ENCODE assay signal across 8 cellular contexts in the genomic region with DNA sequence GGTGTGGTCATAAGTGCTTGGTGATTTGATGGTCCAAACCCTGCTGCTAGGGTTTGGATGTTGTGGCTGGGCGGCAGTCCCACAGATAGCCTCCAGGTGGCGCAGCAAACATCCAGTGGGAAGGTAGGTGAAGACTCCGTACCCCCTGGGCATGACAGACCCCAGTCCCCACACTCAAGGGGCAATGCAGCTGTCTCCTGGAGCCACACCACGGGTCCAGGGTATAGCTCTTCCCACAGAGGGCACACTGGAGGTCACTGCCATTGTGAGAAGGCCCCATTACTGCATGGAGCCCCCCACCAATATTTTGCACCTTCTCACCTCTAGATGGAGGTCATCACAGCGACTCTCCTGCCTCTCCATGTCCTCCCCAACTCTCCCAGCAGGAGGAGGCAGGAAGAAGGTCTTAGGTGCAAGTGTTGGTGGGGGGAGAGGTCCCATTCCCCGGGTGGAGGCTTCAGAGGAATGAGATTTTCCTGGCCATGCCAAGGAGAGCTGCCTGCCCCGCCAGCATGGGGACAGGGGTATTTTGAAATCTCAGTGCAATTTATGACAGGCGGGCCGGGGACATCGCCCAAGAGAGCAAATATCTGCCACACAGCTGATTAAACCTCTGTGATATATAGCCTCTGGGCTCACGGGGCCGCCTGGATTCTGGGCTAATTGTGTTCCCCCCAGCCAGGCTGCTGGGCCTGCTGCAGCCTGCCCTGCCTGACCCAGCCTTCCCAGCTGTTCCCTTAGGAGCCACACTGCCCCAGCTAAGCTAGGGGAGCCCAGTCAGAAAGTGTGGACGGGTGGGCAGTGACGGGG. TPM values are rescaled to one million over a fixed set of nuclear protein-coding genes. Genes with fewer than 3 reads are reported as not detected.
DNase-seq lines count a peak whose midpoint lies in the region; ATAC-seq lines count a peak whose summit lies in the region.

No MANE protein-coding gene starts in this region.

- no peak for ATAC-seq in GM18873 (IDR thresholded peaks at IDR 0.05; ENCODE audit: low FRiP score, unreplicated experiment)
- no peak for ATAC-seq in GM19463 (IDR thresholded peaks at IDR 0.05; ENCODE audit: unreplicated experiment)

- no peak overlapping the region for H3K4me3 ChIP-seq in Jurkat, Clone E6-1 (ENCODE audit: low read length)

- peak; percentile 89 for DNase-seq in D341Med (ENCODE audit: low spot score)
- peak; percentile 56 for DNase-seq in Jurkat, Clone E6-1 (ENCODE audit: low read depth, low spot score)
- peak; percentile 24 for DNase-seq in T-helper 22 cell (ENCODE audit: low read depth)
- peak; percentile 59 for DNase-seq in astrocyte of the hippocampus (ENCODE audit: low read depth, low spot score)
- DNase-seq in inferior parietal cortex (ENCODE audit: extremely low spot score) = peak; percentile 64
- DNase-seq in stimulated activated CD4-positive, alpha-beta T cell treated with anti-CD3 and anti-CD28 coated beads, Interleukin-1b, Interleukin-23, amount 100 ng/mL, for 24 hours (ENCODE audit: low read depth in 4 of 4, low spot score in 1 of 4) = peak; percentile 50 to 62 (median 52)

RNA-seq across cellular contexts. Expression of gene C17orf113, which starts 17.2 kb away (rescaled TPM):
- polyA plus RNA-seq in Jurkat, Clone E6-1 (2012; ENCODE audit: insufficient read depth, insufficient read length) = 0.23 TPM

RNA-seq across cellular contexts. Expression of gene ZNF385C, which starts 30.7 kb away (rescaled TPM):
- 1.3 TPM for polyA plus RNA-seq in Jurkat, Clone E6-1 (2012; ENCODE audit: insufficient read depth, insufficient read length)

RNA-seq across cellular contexts. Expression of gene DHX58, which starts 44.9 kb away (rescaled TPM):
- polyA plus RNA-seq in Jurkat, Clone E6-1 (2012; ENCODE audit: insufficient read depth, insufficient read length) = 21.1 TPM

RNA-seq across cellular contexts. Expression of gene NKIRAS2, which starts 47.7 kb away (rescaled TPM):
- 55.4 TPM for polyA plus RNA-seq in Jurkat, Clone E6-1 (2012; ENCODE audit: insufficient read depth, insufficient read length)

RNA-seq across cellular contexts. Expression of gene DNAJC7, which starts 50.3 kb away (rescaled TPM):
- polyA plus RNA-seq in Jurkat, Clone E6-1 (2012; ENCODE audit: insufficient read depth, insufficient read length) = 162 TPM

Comparison
In these comparisons a context has a peak if more than half of its experiments do, and no peak if none do; other contexts are left out.
1. DNase-seq: peak in every context shown above with its lines; median percentile 89 in D341Med; 64 in inferior parietal cortex; 59 in astrocyte of the hippocampus; 56 in Jurkat, Clone E6-1; 52 in stimulated activated CD4-positive, alpha-beta T cell treated with anti-CD3 and anti-CD28 coated beads, Interleukin-1b, Interleukin-23, amount 100 ng/mL, for 24 hours; 24 in T-helper 22 cell.